Comparison of ENCODE assay signal across 1 cellular context in the genomic region with DNA sequence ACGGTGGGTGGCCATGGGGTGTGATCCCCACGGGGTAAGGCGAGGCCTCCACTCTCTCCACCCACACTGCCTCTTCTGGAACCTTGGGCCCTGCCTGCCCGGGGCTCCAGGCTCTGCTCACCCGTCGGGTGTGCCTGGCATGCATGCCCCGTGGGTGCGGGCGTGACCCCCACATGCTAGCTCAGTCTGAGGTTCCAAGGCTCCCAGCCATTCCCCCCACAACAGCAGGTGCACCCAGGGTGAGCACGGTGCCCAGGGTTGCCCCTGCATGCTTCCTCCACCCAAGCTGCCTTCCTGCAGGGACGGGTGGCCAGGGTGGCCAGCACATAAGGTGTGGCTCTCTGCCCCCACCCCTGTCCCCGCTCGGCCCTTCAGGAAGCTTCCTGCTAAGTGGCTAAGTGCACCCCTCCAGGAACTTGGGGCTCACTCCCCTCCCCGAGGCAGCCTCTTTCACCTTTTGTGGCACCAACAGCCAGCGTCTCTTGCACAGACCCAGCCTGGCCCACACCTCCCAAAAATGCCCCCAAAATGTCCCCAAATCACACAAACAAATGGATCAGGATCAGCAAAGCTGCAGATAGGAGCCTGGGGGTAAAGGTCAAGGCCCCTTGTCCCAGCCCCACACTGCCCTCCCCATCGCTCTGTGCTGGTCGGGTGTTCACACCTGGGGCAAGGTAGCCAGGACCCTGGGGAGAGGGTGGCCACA.
A peak's percentile ranks its signal among the peaks of the same experiment; 100 is the strongest.
TF ChIP-seq lines count a peak whose summit lies in the region.

No MANE protein-coding gene starts in this region.

TF ChIP-seq in HepG2, 621 proteins besides CTCF, POLR2A, EP300 and RAD21 (continued from another document and continues in another):
- TF ChIP-seq FOXC1 (CRISPR knock-in tag; IDR thresholded peaks at IDR 0.05; ENCODE audit: borderline replicate concordance), result no peak
- TF ChIP-seq HDAC1 (CRISPR knock-in tag; IDR thresholded peaks at IDR 0.05), result no peak
- no peak for TF ChIP-seq RELA (CRISPR knock-in tag; IDR thresholded peaks at IDR 0.05)
- no peak for TF ChIP-seq DZIP1 (CRISPR knock-in tag; IDR thresholded peaks at IDR 0.05)
- TF ChIP-seq KMT2A (CRISPR knock-in tag; IDR thresholded peaks at IDR 0.05), result no peak
- TF ChIP-seq, protein P1, sequence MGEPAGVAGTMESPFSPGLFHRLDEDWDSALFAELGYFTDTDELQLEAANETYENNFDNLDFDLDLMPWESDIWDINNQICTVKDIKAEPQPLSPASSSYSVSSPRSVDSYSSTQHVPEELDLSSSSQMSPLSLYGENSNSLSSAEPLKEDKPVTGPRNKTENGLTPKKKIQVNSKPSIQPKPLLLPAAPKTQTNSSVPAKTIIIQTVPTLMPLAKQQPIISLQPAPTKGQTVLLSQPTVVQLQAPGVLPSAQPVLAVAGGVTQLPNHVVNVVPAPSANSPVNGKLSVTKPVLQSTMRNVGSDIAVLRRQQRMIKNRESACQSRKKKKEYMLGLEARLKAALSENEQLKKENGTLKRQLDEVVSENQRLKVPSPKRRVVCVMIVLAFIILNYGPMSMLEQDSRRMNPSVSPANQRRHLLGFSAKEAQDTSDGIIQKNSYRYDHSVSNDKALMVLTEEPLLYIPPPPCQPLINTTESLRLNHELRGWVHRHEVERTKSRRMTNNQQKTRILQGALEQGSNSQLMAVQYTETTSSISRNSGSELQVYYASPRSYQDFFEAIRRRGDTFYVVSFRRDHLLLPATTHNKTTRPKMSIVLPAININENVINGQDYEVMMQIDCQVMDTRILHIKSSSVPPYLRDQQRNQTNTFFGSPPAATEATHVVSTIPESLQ (CRISPR knock-in tag; conservative IDR thresholded peaks at IDR 0.05), result no peak
- no peak for TF ChIP-seq SRSF1 (optimal IDR thresholded peaks at IDR 0.05; ENCODE audit: low read depth, low read length)
- peak; percentile 25; the same call in 1 of the 2 replicates for TF ChIP-seq PITX1 (CRISPR knock-in tag; IDR thresholded peaks at IDR 0.05)
- no peak; the same call in 1 of the 2 replicates for TF ChIP-seq TBX2 (CRISPR knock-in tag; IDR thresholded peaks at IDR 0.05; ENCODE audit: borderline replicate concordance)
- no peak for TF ChIP-seq ZNF776 (CRISPR knock-in tag; IDR thresholded peaks at IDR 0.05)
- TF ChIP-seq ATF1 (CRISPR knock-in tag; IDR thresholded peaks at IDR 0.05), result no peak
- no peak for TF ChIP-seq HNRNPUL1 (IDR thresholded peaks at IDR 0.05; ENCODE audit: low read depth, low read length)
- no peak for TF ChIP-seq ZNF138 (CRISPR knock-in tag; IDR thresholded peaks at IDR 0.05; ENCODE audit: low read depth)
- no peak for TF ChIP-seq CERS6 (CRISPR knock-in tag; IDR thresholded peaks at IDR 0.05)
- TF ChIP-seq, protein P2, sequence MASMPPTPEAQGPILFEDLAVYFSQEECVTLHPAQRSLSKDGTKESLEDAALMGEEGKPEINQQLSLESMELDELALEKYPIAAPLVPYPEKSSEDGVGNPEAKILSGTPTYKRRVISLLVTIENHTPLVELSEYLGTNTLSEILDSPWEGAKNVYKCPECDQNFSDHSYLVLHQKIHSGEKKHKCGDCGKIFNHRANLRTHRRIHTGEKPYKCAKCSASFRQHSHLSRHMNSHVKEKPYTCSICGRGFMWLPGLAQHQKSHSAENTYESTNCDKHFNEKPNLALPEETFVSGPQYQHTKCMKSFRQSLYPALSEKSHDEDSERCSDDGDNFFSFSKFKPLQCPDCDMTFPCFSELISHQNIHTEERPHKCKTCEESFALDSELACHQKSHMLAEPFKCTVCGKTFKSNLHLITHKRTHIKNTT (CRISPR knock-in tag; IDR thresholded peaks at IDR 0.05), result no peak
- TF ChIP-seq, protein P3, sequence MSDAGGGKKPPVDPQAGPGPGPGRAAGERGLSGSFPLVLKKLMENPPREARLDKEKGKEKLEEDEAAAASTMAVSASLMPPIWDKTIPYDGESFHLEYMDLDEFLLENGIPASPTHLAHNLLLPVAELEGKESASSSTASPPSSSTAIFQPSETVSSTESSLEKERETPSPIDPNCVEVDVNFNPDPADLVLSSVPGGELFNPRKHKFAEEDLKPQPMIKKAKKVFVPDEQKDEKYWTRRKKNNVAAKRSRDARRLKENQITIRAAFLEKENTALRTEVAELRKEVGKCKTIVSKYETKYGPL (CRISPR knock-in tag; IDR thresholded peaks at IDR 0.05), result no peak
- peak; percentile 64 for TF ChIP-seq PATZ1 (CRISPR knock-in tag; IDR thresholded peaks at IDR 0.05)
- TF ChIP-seq ZBTB4 (CRISPR knock-in tag; IDR thresholded peaks at IDR 0.05; ENCODE audit: borderline replicate concordance), result 0 out of 2 replicates have a peak, but pooled peaks have one; percentile 52
- TF ChIP-seq KMT2B (CRISPR knock-in tag; IDR thresholded peaks at IDR 0.05), result no peak
- no peak for TF ChIP-seq RBM22 (optimal IDR thresholded peaks at IDR 0.05; ENCODE audit: low read length)
- TF ChIP-seq, protein P4, sequence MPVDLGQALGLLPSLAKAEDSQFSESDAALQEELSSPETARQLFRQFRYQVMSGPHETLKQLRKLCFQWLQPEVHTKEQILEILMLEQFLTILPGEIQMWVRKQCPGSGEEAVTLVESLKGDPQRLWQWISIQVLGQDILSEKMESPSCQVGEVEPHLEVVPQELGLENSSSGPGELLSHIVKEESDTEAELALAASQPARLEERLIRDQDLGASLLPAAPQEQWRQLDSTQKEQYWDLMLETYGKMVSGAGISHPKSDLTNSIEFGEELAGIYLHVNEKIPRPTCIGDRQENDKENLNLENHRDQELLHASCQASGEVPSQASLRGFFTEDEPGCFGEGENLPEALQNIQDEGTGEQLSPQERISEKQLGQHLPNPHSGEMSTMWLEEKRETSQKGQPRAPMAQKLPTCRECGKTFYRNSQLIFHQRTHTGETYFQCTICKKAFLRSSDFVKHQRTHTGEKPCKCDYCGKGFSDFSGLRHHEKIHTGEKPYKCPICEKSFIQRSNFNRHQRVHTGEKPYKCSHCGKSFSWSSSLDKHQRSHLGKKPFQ (CRISPR knock-in tag; IDR thresholded peaks at IDR 0.05; ENCODE audit: insufficient replicate concordance), result peak; percentile 97
- TF ChIP-seq, protein P5, sequence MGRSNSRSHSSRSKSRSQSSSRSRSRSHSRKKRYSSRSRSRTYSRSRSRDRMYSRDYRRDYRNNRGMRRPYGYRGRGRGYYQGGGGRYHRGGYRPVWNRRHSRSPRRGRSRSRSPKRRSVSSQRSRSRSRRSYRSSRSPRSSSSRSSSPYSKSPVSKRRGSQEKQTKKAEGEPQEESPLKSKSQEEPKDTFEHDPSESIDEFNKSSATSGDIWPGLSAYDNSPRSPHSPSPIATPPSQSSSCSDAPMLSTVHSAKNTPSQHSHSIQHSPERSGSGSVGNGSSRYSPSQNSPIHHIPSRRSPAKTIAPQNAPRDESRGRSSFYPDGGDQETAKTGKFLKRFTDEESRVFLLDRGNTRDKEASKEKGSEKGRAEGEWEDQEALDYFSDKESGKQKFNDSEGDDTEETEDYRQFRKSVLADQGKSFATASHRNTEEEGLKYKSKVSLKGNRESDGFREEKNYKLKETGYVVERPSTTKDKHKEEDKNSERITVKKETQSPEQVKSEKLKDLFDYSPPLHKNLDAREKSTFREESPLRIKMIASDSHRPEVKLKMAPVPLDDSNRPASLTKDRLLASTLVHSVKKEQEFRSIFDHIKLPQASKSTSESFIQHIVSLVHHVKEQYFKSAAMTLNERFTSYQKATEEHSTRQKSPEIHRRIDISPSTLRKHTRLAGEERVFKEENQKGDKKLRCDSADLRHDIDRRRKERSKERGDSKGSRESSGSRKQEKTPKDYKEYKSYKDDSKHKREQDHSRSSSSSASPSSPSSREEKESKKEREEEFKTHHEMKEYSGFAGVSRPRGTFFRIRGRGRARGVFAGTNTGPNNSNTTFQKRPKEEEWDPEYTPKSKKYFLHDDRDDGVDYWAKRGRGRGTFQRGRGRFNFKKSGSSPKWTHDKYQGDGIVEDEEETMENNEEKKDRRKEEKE (IDR thresholded peaks at IDR 0.05), result no peak
- no peak for TF ChIP-seq NFE2L1 (CRISPR knock-in tag; IDR thresholded peaks at IDR 0.05; ENCODE audit: borderline replicate concordance)
- no peak for TF ChIP-seq TAF15 (IDR thresholded peaks at IDR 0.05; ENCODE audit: low read depth, low read length, poor library complexity, severe bottlenecking)
- 0 out of 2 replicates have a peak, but pooled peaks have one; percentile 33 for TF ChIP-seq SMAD1 (CRISPR knock-in tag; IDR thresholded peaks at IDR 0.05; ENCODE audit: borderline replicate concordance, low read depth)
- TF ChIP-seq MAF1 (CRISPR knock-in tag; IDR thresholded peaks at IDR 0.05; ENCODE audit: borderline replicate concordance), result no peak
- TF ChIP-seq ETV5 (CRISPR knock-in tag; IDR thresholded peaks at IDR 0.05; ENCODE audit: borderline replicate concordance), result no peak
- no peak for TF ChIP-seq ZNF792 (CRISPR knock-in tag; IDR thresholded peaks at IDR 0.05)
- TF ChIP-seq ZNF780A (CRISPR knock-in tag; IDR thresholded peaks at IDR 0.05), result no peak
- 0 out of 2 replicates have a peak, but pooled peaks have one; percentile 49 for TF ChIP-seq DNMT1 (CRISPR knock-in tag; IDR thresholded peaks at IDR 0.05)
- 0 out of 2 replicates have a peak, but pooled peaks have one; percentile 22 for TF ChIP-seq UBTF (CRISPR knock-in tag; IDR thresholded peaks at IDR 0.05)
- TF ChIP-seq ZNF83 (CRISPR knock-in tag; IDR thresholded peaks at IDR 0.05; ENCODE audit: borderline replicate concordance), result no peak
- 0 out of 2 replicates have a peak, but pooled peaks have one; percentile 20 for TF ChIP-seq ZSCAN25 (CRISPR knock-in tag; IDR thresholded peaks at IDR 0.05)
